Comparison of ENCODE assay signal across 8 cellular contexts in genomic region chr6:42142118-42142835, GRCh38. TPM values are rescaled to one million over a fixed set of nuclear protein-coding genes. Genes with fewer than 3 reads are reported as not detected.
DNase-seq lines count a peak whose midpoint lies in the region; ATAC-seq, FAIRE-seq and TF ChIP-seq lines count a peak whose summit lies in the region.

A gene with protein sequence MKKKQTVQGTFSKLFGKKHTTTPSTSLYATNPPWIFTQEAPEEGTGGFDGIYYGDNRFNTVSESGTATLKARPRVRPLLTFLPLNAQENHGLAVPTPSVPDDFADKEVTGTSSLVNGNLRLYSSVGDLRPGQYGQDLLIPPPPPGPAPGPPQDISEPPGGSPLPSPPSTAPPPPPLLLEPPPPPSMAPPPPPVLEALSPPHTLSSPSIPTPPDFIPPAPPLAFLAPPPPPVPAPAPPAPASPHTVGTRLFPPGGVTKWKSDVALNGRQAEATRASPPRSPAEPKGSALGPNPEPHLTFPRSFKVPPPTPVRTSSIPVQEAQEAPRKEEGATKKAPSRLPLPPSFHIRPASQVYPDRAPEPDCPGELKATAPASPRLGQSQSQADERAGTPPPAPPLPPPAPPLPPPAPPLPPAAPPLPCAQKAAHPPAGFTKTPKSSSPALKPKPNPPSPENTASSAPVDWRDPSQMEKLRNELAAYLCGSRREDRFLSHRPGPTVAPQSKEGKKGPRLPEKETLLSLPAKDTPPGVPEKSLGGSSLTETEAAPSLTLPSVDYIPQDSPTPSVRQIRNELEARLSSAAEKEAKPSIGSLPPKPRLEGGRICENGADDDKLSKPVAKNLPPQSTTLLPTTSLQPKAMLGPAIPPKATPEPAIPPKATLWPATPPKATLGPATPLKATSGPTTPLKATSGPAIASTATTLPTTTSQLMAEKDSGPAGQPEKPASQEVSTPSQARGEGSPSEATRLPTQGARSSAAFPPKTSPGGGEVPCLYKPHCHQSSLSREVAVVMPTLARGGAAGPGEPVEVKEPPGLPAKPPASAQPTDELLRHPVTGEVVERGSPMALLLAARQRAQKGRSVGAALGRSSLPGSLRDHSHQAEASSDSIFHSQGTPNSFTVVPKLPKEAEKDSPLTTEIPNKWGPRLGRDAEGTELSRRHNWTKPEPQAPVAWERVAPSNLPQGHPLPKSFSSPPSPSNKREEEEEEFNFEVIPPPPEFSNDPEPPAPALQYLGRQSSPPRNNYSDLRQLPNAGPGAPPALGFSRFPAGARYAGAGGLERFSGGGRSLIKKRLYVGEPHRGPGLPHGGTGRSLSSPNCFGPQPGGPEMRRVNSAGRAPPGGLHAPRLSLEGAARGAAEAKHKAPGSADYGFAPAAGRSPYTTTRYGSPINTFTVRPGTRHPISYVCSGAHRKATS (minus strand): TSS chr6:42142620. CDS start chr6:42142444, 176 bp downstream.

- H3K27me3 ChIP-seq in body of pancreas (no peaks in the 10 kb centered on the region), keratinocyte (ENCODE audit: control insufficient read depth, extremely low read depth, insufficient read depth, low read length) (no peaks in the 10 kb centered on the region), subcutaneous abdominal adipose tissue (ENCODE audit: control insufficient read depth in 5 of 5, insufficient read depth in 4 of 5, low read length in 5 of 5) (peaks cover 0 to 22% (median 7%) of the 10 kb centered on the region in 5 donors)

- H3K9me1 ChIP-seq in keratinocyte (ENCODE audit: control insufficient read depth, extremely low read depth, insufficient read depth, low read length): no peaks in the 10 kb centered on the region

- H3K4me3 ChIP-seq in body of pancreas (peak within 1 kb of the TSS; percentile 49 to 64), keratinocyte (ENCODE audit: control insufficient read depth in 2 of 3, extremely low read depth in 1 of 3, insufficient read depth in 2 of 3, low read depth in 1 of 3, low read length in 3 of 3) (peak within 1 kb of the TSS; percentile 79 to 93 (median 84)), subcutaneous abdominal adipose tissue (ENCODE audit: low read depth in 1 of 5, low read length in 5 of 5) (peak within 1 kb of the TSS; percentile 57 to 71 (median 64))

- H3K9ac ChIP-seq in keratinocyte (ENCODE audit: control insufficient read depth, extremely low read depth, insufficient read depth, low read length): peak within 1 kb of the TSS; percentile 84
- peak within 1 kb of the TSS in 4 of 5 donors; percentile 11 to 64 (median 23) for H3K9ac ChIP-seq in subcutaneous abdominal adipose tissue (ENCODE audit: low read length in 5 of 5)

- TF ChIP-seq POLR2A in body of pancreas (IDR thresholded peaks at IDR 0.05): peak; percentile 84 to 94 (median 91)

- H3K79me2 ChIP-seq in keratinocyte (ENCODE audit: control insufficient read depth, insufficient read depth, low read length): peaks cover 37% of the 10 kb centered on the region

- H4K20me1 ChIP-seq in keratinocyte (ENCODE audit: control insufficient read depth, extremely low read depth, insufficient read depth, low read length): no peaks in the 10 kb centered on the region

- DNase-seq in AG08396 (ENCODE audit: low spot score): peak; percentile 61
- DNase-seq in HuH-7 (ENCODE audit: low spot score): peak; percentile 55
- DNase-seq in body of pancreas: peak; percentile 84 to 90 (median 88)
- DNase-seq in keratinocyte (ENCODE audit: low read depth, low spot score): no peak
- no peak for DNase-seq in dedifferentiated amniotic fluid mesenchymal stem cell (ENCODE audit: extremely low spot score)

- peak within 1 kb of the TSS; percentile 89 to 97 (median 92) for H3K27ac ChIP-seq in body of pancreas
- H3K27ac ChIP-seq in keratinocyte (ENCODE audit: control insufficient read depth, insufficient read depth, low read length): peak within 1 kb of the TSS; percentile 88
- H3K27ac ChIP-seq in subcutaneous abdominal adipose tissue (ENCODE audit: low read depth, low read length): peak within 1 kb of the TSS; percentile 16

- H3K9me3 ChIP-seq in body of pancreas: no peaks in the 10 kb centered on the region
- H3K9me3 ChIP-seq in keratinocyte (ENCODE audit: control insufficient read depth, low read depth, low read length): no peaks in the 10 kb centered on the region
- H3K9me3 ChIP-seq in subcutaneous abdominal adipose tissue (ENCODE audit: control insufficient read depth in 5 of 5, low read length in 5 of 5): no peaks in the 10 kb centered on the region

- 2 to 3% methylated on average over 25 to 52 of the region's 60 CpGs for WGBS in body of pancreas, 2 donors

- peak within 1 kb of the TSS; percentile 95 for H3K4me2 ChIP-seq in keratinocyte (ENCODE audit: control insufficient read depth, extremely low read depth, insufficient read depth, low read depth, low read length)

- peak; percentile 84 for ATAC-seq in body of pancreas
- no peak for ATAC-seq in HG03039 (IDR thresholded peaks at IDR 0.05; ENCODE audit: unreplicated experiment)
- no peak for ATAC-seq in HG02973 (IDR thresholded peaks at IDR 0.05; ENCODE audit: unreplicated experiment)

- dilution Hi-C loops in keratinocyte (cut with MboI; ENCODE audit: extremely low pct_ligation_motif_present, low sequenced_read_pairs): no loop called here

- peak within 1 kb of the TSS; percentile 87 for H2AFZ ChIP-seq in keratinocyte (ENCODE audit: control insufficient read depth, low read length)

- H3K4me1 ChIP-seq in body of pancreas (peaks cover 60% of the 10 kb centered on the region), keratinocyte (ENCODE audit: control insufficient read depth, extremely low read depth, insufficient read depth, low read length) (peaks cover 43% of the 10 kb centered on the region), subcutaneous abdominal adipose tissue (ENCODE audit: control insufficient read depth in 5 of 5, insufficient read depth in 5 of 5, low read length in 5 of 5) (peaks cover 0 to 26% (median 20%) of the 10 kb centered on the region in 5 donors)

- intact Hi-C loops in body of pancreas (cut with DNase I): no loop called here

- H3K36me3 ChIP-seq in body of pancreas (replicated peaks in 1 of 2; ENCODE audit: insufficient read depth in 1 of 2, low read depth in 2 of 2) (no peaks in the 10 kb centered on the region), keratinocyte (ENCODE audit: control insufficient read depth in 2 of 2, extremely low read depth in 1 of 2, insufficient read depth in 2 of 2, low read length in 2 of 2) (no peaks in the 10 kb centered on the region), subcutaneous abdominal adipose tissue (ENCODE audit: control insufficient read depth in 5 of 5, insufficient read depth in 5 of 5, low read length in 5 of 5) (no peaks in the 10 kb centered on the region)

- no peak for FAIRE-seq in keratinocyte (lab: Jason Lieb, UNC)

- TF ChIP-seq CTCF in body of pancreas (IDR thresholded peaks at IDR 0.05) (peak in 3 of 7 experiments; percentile 15 to 42 (median 25)), keratinocyte (optimal IDR thresholded peaks at IDR 0.05 in 1 of 3, IDR thresholded peaks at IDR 0.05 in 1 of 3, conservative IDR thresholded peaks at IDR 0.05 in 1 of 3; ENCODE audit: extremely low read depth in 1 of 3, insufficient read depth in 2 of 3, low read length in 3 of 3) (no peak)

RNA-seq across cellular contexts. Expression of the gene that starts here (rescaled TPM):
- total RNA-seq in body of pancreas: 10 to 100 TPM; 22.1 to 26.0 TPM
- polyA plus RNA-seq in keratinocyte: 8.1 to 15.3 TPM (median 11.8 TPM) in 3 replicates
- polyA plus RNA-seq in keratinocyte (2011; ENCODE audit: low read depth): 12.2 TPM
- polyA plus RNA-seq in keratinocyte (2011; cell fraction: cytosol; rRNA removed): 13.0 and 15.4 TPM in 2 replicates
- 10.5 and 13.5 TPM in 2 replicates for polyA plus RNA-seq in keratinocyte (2011; cell fraction: nucleus; rRNA removed)
- polyA plus RNA-seq in keratinocyte (2012; ENCODE audit: low replicate concordance): 26.2 and 34.7 TPM in 2 replicates
- polyA minus RNA-seq in keratinocyte: 6.5 to 23.7 TPM (median 8.9 TPM) in 3 replicates
- 18.4 TPM for polyA minus RNA-seq in keratinocyte (2011; cell fraction: cytosol; rRNA and poly(A)+ RNA removed)
- 11.6 and 14.6 TPM in 2 replicates for polyA minus RNA-seq in keratinocyte (2011; cell fraction: nucleus; rRNA and poly(A)+ RNA removed)

Comparison
In these comparisons a context has a peak if more than half of its experiments do, and no peak if none do; other contexts are left out.
1. DNase-seq: peak in AG08396 (single experiment), HuH-7 (single experiment) and body of pancreas (4 of 4); none in keratinocyte (single experiment) and dedifferentiated amniotic fluid mesenchymal stem cell (single experiment).
2. H3K27ac ChIP-seq: peak in every context shown above with its lines; median percentile 92 in body of pancreas; 88 in keratinocyte; 16 in subcutaneous abdominal adipose tissue.
3. Peak in every context shown above with its lines, with median percentiles within 50 percentile points of each other: H3K4me3 ChIP-seq.